In genomic region chr9:13268469-13268868, GRCh38 we compare ENCODE assay signal across 1 cellular context.
TF ChIP-seq lines count a peak whose summit lies in the region.

No MANE protein-coding gene starts in this region.

TF ChIP-seq in K562, 482 proteins besides CTCF, POLR2A, EP300 and RAD21 (continues in another document):
- TF ChIP-seq SMARCA4 (IDR thresholded peaks at IDR 0.05), result peak; percentile 87
- TF ChIP-seq, protein P1, sequence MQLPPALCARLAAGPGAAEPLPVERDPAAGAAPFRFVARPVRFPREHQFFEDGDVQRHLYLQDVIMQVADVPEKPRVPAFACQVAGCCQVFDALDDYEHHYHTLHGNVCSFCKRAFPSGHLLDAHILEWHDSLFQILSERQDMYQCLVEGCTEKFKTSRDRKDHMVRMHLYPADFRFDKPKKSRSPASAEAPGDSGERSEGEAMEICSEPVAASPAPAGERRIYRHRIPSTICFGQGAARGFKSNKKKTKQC (CRISPR knock-in tag; IDR thresholded peaks at IDR 0.05), result no peak
- TF ChIP-seq HNRNPL (IDR thresholded peaks at IDR 0.05; ENCODE audit: low read depth, low read length), result no peak
- TF ChIP-seq, protein P2, sequence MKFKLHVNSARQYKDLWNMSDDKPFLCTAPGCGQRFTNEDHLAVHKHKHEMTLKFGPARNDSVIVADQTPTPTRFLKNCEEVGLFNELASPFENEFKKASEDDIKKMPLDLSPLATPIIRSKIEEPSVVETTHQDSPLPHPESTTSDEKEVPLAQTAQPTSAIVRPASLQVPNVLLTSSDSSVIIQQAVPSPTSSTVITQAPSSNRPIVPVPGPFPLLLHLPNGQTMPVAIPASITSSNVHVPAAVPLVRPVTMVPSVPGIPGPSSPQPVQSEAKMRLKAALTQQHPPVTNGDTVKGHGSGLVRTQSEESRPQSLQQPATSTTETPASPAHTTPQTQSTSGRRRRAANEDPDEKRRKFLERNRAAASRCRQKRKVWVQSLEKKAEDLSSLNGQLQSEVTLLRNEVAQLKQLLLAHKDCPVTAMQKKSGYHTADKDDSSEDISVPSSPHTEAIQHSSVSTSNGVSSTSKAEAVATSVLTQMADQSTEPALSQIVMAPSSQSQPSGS (CRISPR knock-in tag; IDR thresholded peaks at IDR 0.05), result no peak
- TF ChIP-seq BHLHE40 (IDR thresholded peaks at IDR 0.05; ENCODE audit: low read length), result no peak
- TF ChIP-seq BCOR (IDR thresholded peaks at IDR 0.05), result peak; percentile 71
- TF ChIP-seq ATF1 (CRISPR knock-in tag; IDR thresholded peaks at IDR 0.05), result no peak
- TF ChIP-seq ATF1 (tag; IDR thresholded peaks at IDR 0.05), result 0 out of 2 replicates have a peak, but pooled peaks have one; percentile 13
- peak; percentile 74 for TF ChIP-seq CC2D1A (IDR thresholded peaks at IDR 0.05)
- TF ChIP-seq, protein P3, sequence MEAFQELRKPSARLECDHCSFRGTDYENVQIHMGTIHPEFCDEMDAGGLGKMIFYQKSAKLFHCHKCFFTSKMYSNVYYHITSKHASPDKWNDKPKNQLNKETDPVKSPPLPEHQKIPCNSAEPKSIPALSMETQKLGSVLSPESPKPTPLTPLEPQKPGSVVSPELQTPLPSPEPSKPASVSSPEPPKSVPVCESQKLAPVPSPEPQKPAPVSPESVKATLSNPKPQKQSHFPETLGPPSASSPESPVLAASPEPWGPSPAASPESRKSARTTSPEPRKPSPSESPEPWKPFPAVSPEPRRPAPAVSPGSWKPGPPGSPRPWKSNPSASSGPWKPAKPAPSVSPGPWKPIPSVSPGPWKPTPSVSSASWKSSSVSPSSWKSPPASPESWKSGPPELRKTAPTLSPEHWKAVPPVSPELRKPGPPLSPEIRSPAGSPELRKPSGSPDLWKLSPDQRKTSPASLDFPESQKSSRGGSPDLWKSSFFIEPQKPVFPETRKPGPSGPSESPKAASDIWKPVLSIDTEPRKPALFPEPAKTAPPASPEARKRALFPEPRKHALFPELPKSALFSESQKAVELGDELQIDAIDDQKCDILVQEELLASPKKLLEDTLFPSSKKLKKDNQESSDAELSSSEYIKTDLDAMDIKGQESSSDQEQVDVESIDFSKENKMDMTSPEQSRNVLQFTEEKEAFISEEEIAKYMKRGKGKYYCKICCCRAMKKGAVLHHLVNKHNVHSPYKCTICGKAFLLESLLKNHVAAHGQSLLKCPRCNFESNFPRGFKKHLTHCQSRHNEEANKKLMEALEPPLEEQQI (IDR thresholded peaks at IDR 0.05), result peak; percentile 64
- no peak for TF ChIP-seq ZNF780A (CRISPR knock-in tag; IDR thresholded peaks at IDR 0.05)
- TF ChIP-seq DPF2 (IDR thresholded peaks at IDR 0.05), result peak; percentile 90
- 0 out of 2 replicates have a peak, but pooled peaks have one; percentile 17 for TF ChIP-seq PKNOX1 (IDR thresholded peaks at IDR 0.05)
- TF ChIP-seq SMARCC2 (IDR thresholded peaks at IDR 0.05; ENCODE audit: low read depth), result peak; percentile 50
- peak; percentile 55 for TF ChIP-seq SOX6 (IDR thresholded peaks at IDR 0.05)
- peak; percentile 94 for TF ChIP-seq MEIS2 (IDR thresholded peaks at IDR 0.05; ENCODE audit: partially characterized antibody)
- 0 out of 2 replicates have a peak, but pooled peaks have one; percentile 26 for TF ChIP-seq FOXM1 (IDR thresholded peaks at IDR 0.05; ENCODE audit: low read depth)
- no peak for TF ChIP-seq FOXM1 (CRISPR knock-in tag; IDR thresholded peaks at IDR 0.05; ENCODE audit: low read depth)
- TF ChIP-seq DNMT1 (IDR thresholded peaks at IDR 0.05), result no peak
- TF ChIP-seq ARID3A (IDR thresholded peaks at IDR 0.05; ENCODE audit: borderline replicate concordance, low read depth, low read length), result peak; percentile 44; the same call in 1 of the 2 replicates
- no peak for TF ChIP-seq ZNF431 (CRISPR knock-in tag; IDR thresholded peaks at IDR 0.05)
- peak; percentile 49; the same call in 1 of the 2 replicates for TF ChIP-seq MTA1 (IDR thresholded peaks at IDR 0.05; ENCODE audit: borderline replicate concordance)
- TF ChIP-seq ZNF408 (CRISPR knock-in tag; IDR thresholded peaks at IDR 0.05; ENCODE audit: low read depth), result no peak
- TF ChIP-seq SREBF1 (IDR thresholded peaks at IDR 0.05; ENCODE audit: borderline replicate concordance, low read depth, low read length), result no peak
- TF ChIP-seq TEAD4 (IDR thresholded peaks at IDR 0.05; ENCODE audit: low read length), result peak; percentile 73
- TF ChIP-seq TEAD4 (CRISPR knock-in tag; IDR thresholded peaks at IDR 0.05; ENCODE audit: borderline replicate concordance), result no peak
- TF ChIP-seq CBX3 (IDR thresholded peaks at IDR 0.05; ENCODE audit: borderline replicate concordance in 1 of 2, low read length in 2 of 2), result no peak
- no peak for TF ChIP-seq ZNF134 (CRISPR knock-in tag; conservative IDR thresholded peaks at IDR 0.05)
- peak; percentile 58; the same call in 1 of the 2 replicates for TF ChIP-seq ZSCAN29 (IDR thresholded peaks at IDR 0.05)
- no peak for TF ChIP-seq IFI16 (CRISPR knock-in tag; IDR thresholded peaks at IDR 0.05)
- TF ChIP-seq ZNF24 (IDR thresholded peaks at IDR 0.05), result no peak
- peak; percentile 60; the same call in 1 of the 2 replicates for TF ChIP-seq MECOM (CRISPR knock-in tag; IDR thresholded peaks at IDR 0.05)
- TF ChIP-seq JUN (IDR thresholded peaks at IDR 0.05; ENCODE audit: borderline replicate concordance, low read depth, low read length), result peak; percentile 73; the same call in 1 of the 2 replicates
- TF ChIP-seq JUN (CRISPR knock-in tag; IDR thresholded peaks at IDR 0.05; ENCODE audit: borderline replicate concordance), result no peak
- TF ChIP-seq NCOR1 (IDR thresholded peaks at IDR 0.05), result peak; percentile 25; the same call in 1 of the 2 replicates
- TF ChIP-seq HEY1 (CRISPR knock-in tag; IDR thresholded peaks at IDR 0.05; ENCODE audit: borderline replicate concordance), result no peak
- TF ChIP-seq, protein P4, sequence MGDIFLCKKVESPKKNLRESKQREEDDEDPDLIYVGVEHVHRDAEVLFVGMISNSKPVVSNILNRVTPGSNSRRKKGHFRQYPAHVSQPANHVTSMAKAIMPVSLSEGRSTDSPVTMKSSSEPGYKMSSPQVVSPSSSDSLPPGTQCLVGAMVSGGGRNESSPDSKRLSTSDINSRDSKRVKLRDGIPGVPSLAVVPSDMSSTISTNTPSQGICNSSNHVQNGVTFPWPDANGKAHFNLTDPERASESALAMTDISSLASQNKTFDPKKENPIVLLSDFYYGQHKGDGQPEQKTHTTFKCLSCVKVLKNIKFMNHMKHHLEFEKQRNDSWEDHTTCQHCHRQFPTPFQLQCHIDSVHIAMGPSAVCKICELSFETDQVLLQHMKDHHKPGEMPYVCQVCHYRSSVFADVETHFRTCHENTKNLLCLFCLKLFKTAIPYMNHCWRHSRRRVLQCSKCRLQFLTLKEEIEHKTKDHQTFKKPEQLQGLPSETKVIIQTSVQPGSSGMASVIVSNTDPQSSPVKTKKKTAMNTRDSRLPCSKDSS (IDR thresholded peaks at IDR 0.05; ENCODE audit: low read depth, partially characterized antibody), result no peak
- peak; percentile 69 for TF ChIP-seq HDAC2 (IDR thresholded peaks at IDR 0.05)
- TF ChIP-seq KDM1A (IDR thresholded peaks at IDR 0.05), result peak; percentile 45 to 83; a peak in 3 of 4 replicates
- 0 out of 2 replicates have a peak, but pooled peaks have one; percentile 27 for TF ChIP-seq GATA2 (CRISPR knock-in tag; IDR thresholded peaks at IDR 0.05)
- TF ChIP-seq FOSL1 (tag; conservative IDR thresholded peaks at IDR 0.05), result peak; percentile 91
- TF ChIP-seq, protein P5, sequence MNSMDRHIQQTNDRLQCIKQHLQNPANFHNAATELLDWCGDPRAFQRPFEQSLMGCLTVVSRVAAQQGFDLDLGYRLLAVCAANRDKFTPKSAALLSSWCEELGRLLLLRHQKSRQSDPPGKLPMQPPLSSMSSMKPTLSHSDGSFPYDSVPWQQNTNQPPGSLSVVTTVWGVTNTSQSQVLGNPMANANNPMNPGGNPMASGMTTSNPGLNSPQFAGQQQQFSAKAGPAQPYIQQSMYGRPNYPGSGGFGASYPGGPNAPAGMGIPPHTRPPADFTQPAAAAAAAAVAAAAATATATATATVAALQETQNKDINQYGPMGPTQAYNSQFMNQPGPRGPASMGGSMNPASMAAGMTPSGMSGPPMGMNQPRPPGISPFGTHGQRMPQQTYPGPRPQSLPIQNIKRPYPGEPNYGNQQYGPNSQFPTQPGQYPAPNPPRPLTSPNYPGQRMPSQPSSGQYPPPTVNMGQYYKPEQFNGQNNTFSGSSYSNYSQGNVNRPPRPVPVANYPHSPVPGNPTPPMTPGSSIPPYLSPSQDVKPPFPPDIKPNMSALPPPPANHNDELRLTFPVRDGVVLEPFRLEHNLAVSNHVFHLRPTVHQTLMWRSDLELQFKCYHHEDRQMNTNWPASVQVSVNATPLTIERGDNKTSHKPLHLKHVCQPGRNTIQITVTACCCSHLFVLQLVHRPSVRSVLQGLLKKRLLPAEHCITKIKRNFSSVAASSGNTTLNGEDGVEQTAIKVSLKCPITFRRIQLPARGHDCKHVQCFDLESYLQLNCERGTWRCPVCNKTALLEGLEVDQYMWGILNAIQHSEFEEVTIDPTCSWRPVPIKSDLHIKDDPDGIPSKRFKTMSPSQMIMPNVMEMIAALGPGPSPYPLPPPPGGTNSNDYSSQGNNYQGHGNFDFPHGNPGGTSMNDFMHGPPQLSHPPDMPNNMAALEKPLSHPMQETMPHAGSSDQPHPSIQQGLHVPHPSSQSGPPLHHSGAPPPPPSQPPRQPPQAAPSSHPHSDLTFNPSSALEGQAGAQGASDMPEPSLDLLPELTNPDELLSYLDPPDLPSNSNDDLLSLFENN (IDR thresholded peaks at IDR 0.05; ENCODE audit: low read depth in 2 of 2, low read length in 2 of 2), result no peak
- peak; percentile 51; the same call in 1 of the 2 replicates for TF ChIP-seq ZEB2 (IDR thresholded peaks at IDR 0.05)
- TF ChIP-seq TEAD1 (CRISPR knock-in tag; IDR thresholded peaks at IDR 0.05), result peak in 1 of 2 experiments; percentile 45; a peak in 1 of 4 replicates
- TF ChIP-seq FOXK1 (CRISPR knock-in tag; IDR thresholded peaks at IDR 0.05; ENCODE audit: borderline replicate concordance), result no peak
- TF ChIP-seq DACH1 (IDR thresholded peaks at IDR 0.05; ENCODE audit: partially characterized antibody), result peak; percentile 23
- TF ChIP-seq, protein P6, sequence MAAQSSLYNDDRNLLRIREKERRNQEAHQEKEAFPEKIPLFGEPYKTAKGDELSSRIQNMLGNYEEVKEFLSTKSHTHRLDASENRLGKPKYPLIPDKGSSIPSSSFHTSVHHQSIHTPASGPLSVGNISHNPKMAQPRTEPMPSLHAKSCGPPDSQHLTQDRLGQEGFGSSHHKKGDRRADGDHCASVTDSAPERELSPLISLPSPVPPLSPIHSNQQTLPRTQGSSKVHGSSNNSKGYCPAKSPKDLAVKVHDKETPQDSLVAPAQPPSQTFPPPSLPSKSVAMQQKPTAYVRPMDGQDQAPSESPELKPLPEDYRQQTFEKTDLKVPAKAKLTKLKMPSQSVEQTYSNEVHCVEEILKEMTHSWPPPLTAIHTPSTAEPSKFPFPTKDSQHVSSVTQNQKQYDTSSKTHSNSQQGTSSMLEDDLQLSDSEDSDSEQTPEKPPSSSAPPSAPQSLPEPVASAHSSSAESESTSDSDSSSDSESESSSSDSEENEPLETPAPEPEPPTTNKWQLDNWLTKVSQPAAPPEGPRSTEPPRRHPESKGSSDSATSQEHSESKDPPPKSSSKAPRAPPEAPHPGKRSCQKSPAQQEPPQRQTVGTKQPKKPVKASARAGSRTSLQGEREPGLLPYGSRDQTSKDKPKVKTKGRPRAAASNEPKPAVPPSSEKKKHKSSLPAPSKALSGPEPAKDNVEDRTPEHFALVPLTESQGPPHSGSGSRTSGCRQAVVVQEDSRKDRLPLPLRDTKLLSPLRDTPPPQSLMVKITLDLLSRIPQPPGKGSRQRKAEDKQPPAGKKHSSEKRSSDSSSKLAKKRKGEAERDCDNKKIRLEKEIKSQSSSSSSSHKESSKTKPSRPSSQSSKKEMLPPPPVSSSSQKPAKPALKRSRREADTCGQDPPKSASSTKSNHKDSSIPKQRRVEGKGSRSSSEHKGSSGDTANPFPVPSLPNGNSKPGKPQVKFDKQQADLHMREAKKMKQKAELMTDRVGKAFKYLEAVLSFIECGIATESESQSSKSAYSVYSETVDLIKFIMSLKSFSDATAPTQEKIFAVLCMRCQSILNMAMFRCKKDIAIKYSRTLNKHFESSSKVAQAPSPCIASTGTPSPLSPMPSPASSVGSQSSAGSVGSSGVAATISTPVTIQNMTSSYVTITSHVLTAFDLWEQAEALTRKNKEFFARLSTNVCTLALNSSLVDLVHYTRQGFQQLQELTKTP (IDR thresholded peaks at IDR 0.05; ENCODE audit: low read depth in 1 of 2, partially characterized antibody in 2 of 2), result no peak
- no peak for TF ChIP-seq PHTF2 (CRISPR knock-in tag; IDR thresholded peaks at IDR 0.05)
- peak; percentile 54; the same call in 1 of the 2 replicates for TF ChIP-seq ZBTB2 (IDR thresholded peaks at IDR 0.05)
